ENCODE assay signal across 7 cellular contexts in the genomic region with DNA sequence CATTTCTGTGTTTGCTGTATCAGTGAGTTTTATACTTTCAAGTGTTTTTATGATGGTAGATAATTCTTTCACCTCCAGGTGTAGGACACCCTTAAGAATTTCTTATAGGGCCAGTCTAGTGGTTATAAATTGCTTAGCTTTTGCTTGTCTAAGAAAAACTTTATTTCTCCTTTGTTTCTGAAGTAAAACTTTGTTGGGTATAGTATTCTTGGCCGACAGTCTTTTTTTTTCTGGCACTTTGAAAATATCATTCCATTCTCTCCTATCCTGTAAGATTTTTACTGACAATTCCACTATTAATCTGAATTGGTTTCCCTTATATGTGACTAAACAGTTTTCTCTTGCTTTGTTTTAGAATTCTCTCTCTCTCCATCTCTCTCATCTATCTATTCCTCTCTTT.
"Had no signal": no experiment of that assay in that cellular context is flagged by ENCODE, and none has a peak within 500 bp of the region (broad histone marks: within the 10 kb centered on the region; RNA-seq: fewer than 3 reads in every experiment).

No MANE protein-coding gene starts in this region.

- DNase-seq: GOT3, H7, KBM-7 had no signal

- H3K4me2 ChIP-seq: KMS-11 had no signal

- H3K27me3 Mint-ChIP-seq: IgD-negative memory B cell had no signal

- H3K27ac ChIP-seq: KMS-11 had no signal

- H3K36me3 Mint-ChIP-seq: IgD-negative memory B cell had no signal

- H3K36me3 ChIP-seq: HAP-1 had no signal

- H3K4me3 ChIP-seq: HAP-1 had no signal

- H3K4me1 Mint-ChIP-seq: IgD-negative memory B cell had no signal

- H3K4me3 Mint-ChIP-seq: IgD-negative memory B cell had no signal

- H3K4me1 ChIP-seq: HAP-1 had no signal

- H3K27ac Mint-ChIP-seq: IgD-negative memory B cell had no signal

- ATAC-seq: HCT116 had no signal
